15 cellular contexts compared by ENCODE assay signal in the genomic region with DNA sequence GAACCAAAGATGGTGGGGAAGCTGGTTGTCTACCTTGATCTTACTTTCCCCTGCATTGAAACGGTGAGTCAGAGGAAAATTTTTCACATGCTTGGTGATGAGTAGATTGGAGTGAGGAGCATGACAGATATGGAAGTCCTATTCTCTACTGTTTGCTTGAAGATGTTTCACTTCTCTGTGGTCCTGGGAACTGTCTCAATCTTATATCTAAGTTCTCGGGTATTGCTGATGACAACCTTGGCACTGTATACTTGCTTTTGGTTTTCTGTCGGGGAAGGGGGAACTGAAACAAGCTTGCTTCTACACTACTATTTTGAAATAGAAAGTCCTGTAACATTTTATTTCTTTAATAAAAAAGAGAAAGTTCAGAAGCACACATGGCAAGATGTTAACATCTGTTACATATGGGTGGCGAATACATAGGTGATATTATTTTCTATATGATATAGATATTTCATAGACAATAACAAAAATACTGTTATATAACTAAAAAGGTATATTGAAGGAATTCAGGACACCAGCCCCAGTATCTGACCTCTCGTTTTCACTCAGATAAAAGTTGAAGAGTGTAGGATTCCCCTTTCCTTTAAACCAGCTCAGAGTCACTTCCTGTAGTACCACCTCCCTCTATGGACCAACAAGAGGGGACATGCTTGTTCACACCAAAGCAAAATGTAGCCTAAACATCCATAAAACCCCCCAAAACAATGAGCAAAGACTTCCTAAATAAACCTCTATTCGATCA.
DNase-seq lines count a peak whose midpoint lies in the region; ATAC-seq and TF ChIP-seq lines count a peak whose summit lies in the region.
"Had no signal": no experiment of that assay in that cellular context is flagged by ENCODE, and none has a peak within 500 bp of the region (broad histone marks: within the 10 kb centered on the region; RNA-seq: fewer than 3 reads in every experiment).

No MANE protein-coding gene starts in this region.

- no peak overlapping the region for H3K4me3 ChIP-seq in GM12864 (ENCODE audit: low read depth, low read length)
- H3K4me3 ChIP-seq: cardiac muscle cell, esophagus squamous epithelium, smooth muscle cell had no signal

- TF ChIP-seq CTCF in GM12864 (IDR thresholded peaks at IDR 0.05; ENCODE audit: low read depth, low read length, missing control alignments), result no peak

- peak; percentile 12 for DNase-seq in GM12864 (ENCODE audit: low read depth)
- DNase-seq in SW 1271 (lab: John Stamatoyannopoulos, UW), result no peak
- no peak for DNase-seq in T-helper 9 cell
- no peak for DNase-seq in NCI-H128 (lab: John Stamatoyannopoulos, UW; ENCODE audit: unreplicated experiment)
- no peak for DNase-seq in NCI-H1436 (lab: John Stamatoyannopoulos, UW)
- DNase-seq: activated effector memory CD4-positive, alpha-beta T cell treated with anti-CD3 and anti-CD28 coated beads, Interleukin-2, amount 50 U/mL, for 16 hours; esophagus squamous epithelium; NCI-H2227 treated with DMSO at 0.1 percent for 48 hours; SHP77 had no signal

- peak; percentile 93 for ATAC-seq in GM19463 (IDR thresholded peaks at IDR 0.05; ENCODE audit: unreplicated experiment)
- ATAC-seq in HG02884 (IDR thresholded peaks at IDR 0.05; ENCODE audit: unreplicated experiment), result peak; percentile 93
- ATAC-seq in HG03565 (IDR thresholded peaks at IDR 0.05; ENCODE audit: unreplicated experiment), result peak; percentile 98
- ATAC-seq: activated CD4-positive, CD25-positive, alpha-beta regulatory T cell treated with anti-CD3 and anti-CD28 coated beads, Interleukin-2, amount 50 U/mL, for 24 hours had no signal
